Comparison of ENCODE assay signal across 22 cellular contexts in the genomic region with DNA sequence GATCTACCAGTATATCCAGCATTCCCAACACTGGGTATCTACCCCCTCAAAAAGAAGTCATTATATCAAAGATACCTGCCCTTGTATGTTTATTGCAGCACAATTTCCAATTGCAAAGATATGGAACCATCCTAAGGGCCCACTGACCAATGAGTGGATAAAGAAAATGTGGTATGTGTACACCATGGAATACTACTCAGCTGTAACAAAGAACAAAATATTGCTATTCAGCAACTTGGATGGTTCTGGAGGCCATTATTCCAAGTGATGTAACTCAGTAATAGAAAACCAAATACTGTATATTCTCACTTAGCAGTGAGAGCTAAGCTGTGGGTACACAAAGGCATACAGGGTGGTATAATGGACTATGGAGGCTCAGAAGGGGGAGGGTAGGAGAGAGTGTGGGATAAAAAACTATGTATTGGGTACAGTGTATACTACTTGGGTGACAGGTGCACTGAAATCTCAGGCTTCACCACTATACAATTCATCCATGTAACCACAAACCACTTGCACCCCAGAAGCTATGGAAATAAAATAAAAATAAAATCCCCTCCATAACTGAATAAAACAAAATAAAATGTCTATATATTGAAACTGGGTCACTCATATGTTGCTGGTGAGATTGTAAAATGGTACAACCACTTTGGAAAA.
"Had no signal": no experiment of that assay in that cellular context is flagged by ENCODE, and none has a peak within 500 bp of the region (broad histone marks: within the 10 kb centered on the region; RNA-seq: fewer than 3 reads in every experiment).

No MANE protein-coding gene starts in this region.

- H3K4me3 ChIP-seq: left ventricle myocardium inferior, lung, mucosa of descending colon, ovary, prostate gland, skin epidermis, tibial nerve, uterus had no signal

- H3K4me1 ChIP-seq: left ventricle myocardium inferior, prostate gland, tibial nerve, uterus had no signal

- H3K9me3 ChIP-seq: ovary, prostate gland, uterus had no signal

- H3K36me3 ChIP-seq: left ventricle myocardium inferior, ovary, prostate gland, tibial nerve, uterus had no signal

- H3K27me3 ChIP-seq: ovary, tibial nerve, uterus had no signal

- H3K27ac ChIP-seq: left ventricle myocardium inferior, ovary, prostate gland, skin epidermis, tibial nerve, uterus had no signal

- ATAC-seq: mucosa of descending colon; naive thymus-derived CD4-positive, alpha-beta T cell; natural killer cell treated with Interleukin-12 subunit alpha and Interleukin-12 subunit beta and Interleukin-15 and Interleukin-18, amount 100 ng/mL, for 72 hours; right cardiac atrium; sciatic nerve; stimulated activated naive B cell treated with anti-CD40 and anti-IgM and Interleukin-4, amounts not matched to agents 10 μg/mL and 1 μg/mL and 100 μg/mL, for 72 hours had no signal

- DNase-seq: islet precursor cell; left ventricle myocardium inferior; midbrain; mucosa of descending colon; naive thymus-derived CD4-positive, alpha-beta T cell; ovary; posterior cingulate gyrus; retina; right cardiac atrium; stimulated activated CD4-positive, alpha-beta T cell treated with anti-CD3 and anti-CD28 coated beads, Interleukin-12 subunit alpha, Interleukin-12 subunit beta, amount 100 ng/mL, for 4 hours; stimulated activated CD4-positive, alpha-beta T cell treated with anti-CD3 and anti-CD28 coated beads, Interleukin-15, amount 100 ng/mL, for 24 hours; stimulated activated CD4-positive, alpha-beta T cell treated with anti-CD3 and anti-CD28 coated beads, Interleukin-2, amount 100 ng/mL, for 24 hours; stimulated activated CD4-positive, alpha-beta T cell treated with anti-CD3 and anti-CD28 coated beads, Interleukin-4, amount 100 ng/mL, for 1 hour; stimulated activated naive B cell treated with anti-CD40 and anti-IgM and Interleukin-4, amounts not matched to agents 10 μg/mL and 1 μg/mL and 100 μg/mL, for 72 hours; substantia nigra; uterus had no signal
